Comparison of ENCODE assay signal across 8 cellular contexts in genomic region chr4:152937280-152937534, GRCh38. TPM values are rescaled to one million over a fixed set of nuclear protein-coding genes. Genes with fewer than 3 reads are reported as not detected.
A peak's percentile ranks its signal among the peaks of the same experiment; 100 is the strongest.
DNase-seq lines count a peak whose midpoint lies in the region; FAIRE-seq and TF ChIP-seq lines count a peak whose summit lies in the region.

No MANE protein-coding gene starts in this region.

- peaks cover 18% of the 10 kb centered on the region for H3K4me1 Mint-ChIP-seq in activated T-cell treated with anti-CD3 and anti-CD28 coated beads, Interleukin-2, amount 50 U/mL, for 24 hours (ENCODE audit: low read depth)
- peaks cover 4% of the 10 kb centered on the region for H3K4me1 Mint-ChIP-seq in astrocyte (ENCODE audit: low read depth, unreplicated experiment)

- H3K27me3 Mint-ChIP-seq in activated T-cell treated with anti-CD3 and anti-CD28 coated beads, Interleukin-2, amount 50 U/mL, for 24 hours = peaks cover 76% of the 10 kb centered on the region
- peaks cover 30% of the 10 kb centered on the region for H3K27me3 Mint-ChIP-seq in astrocyte (ENCODE audit: low read depth, unreplicated experiment)

- peak overlapping the region; percentile 67 for H3K4me3 ChIP-seq in astrocyte (ENCODE audit: insufficient read depth, low read depth, low read length)
- H3K4me3 ChIP-seq in liver (ENCODE audit: low read depth in 1 of 3, low read length in 3 of 3) = peak overlapping the region; percentile 39 to 70 (median 59)
- peak overlapping the region; percentile 62 for H3K4me3 ChIP-seq in thymus (ENCODE audit: low read length)

- H3K36me3 Mint-ChIP-seq in activated T-cell treated with anti-CD3 and anti-CD28 coated beads, Interleukin-2, amount 50 U/mL, for 24 hours (ENCODE audit: low read depth) = no peaks in the 10 kb centered on the region
- H3K36me3 Mint-ChIP-seq in astrocyte (ENCODE audit: low read depth, unreplicated experiment) = peaks cover 5% of the 10 kb centered on the region

- H3K4me1 ChIP-seq in astrocyte (ENCODE audit: insufficient read depth, low read length) = peaks cover 13% of the 10 kb centered on the region
- H3K4me1 ChIP-seq in liver (ENCODE audit: control insufficient read depth in 4 of 4, insufficient read depth in 4 of 4, low read length in 3 of 4) = peaks cover 15 to 31% (median 26%) of the 10 kb centered on the region in 4 donors
- H3K4me1 ChIP-seq in thymus (ENCODE audit: control insufficient read depth, insufficient read depth, low read length) = peaks cover 15% of the 10 kb centered on the region

- H3K36me3 ChIP-seq in astrocyte (ENCODE audit: insufficient read depth, low read length) = no peaks in the 10 kb centered on the region
- no peaks in the 10 kb centered on the region for H3K36me3 ChIP-seq in liver (ENCODE audit: control insufficient read depth in 4 of 4, insufficient read depth in 3 of 4, low read depth in 1 of 4, low read length in 3 of 4)
- no peaks in the 10 kb centered on the region for H3K36me3 ChIP-seq in thymus (ENCODE audit: control insufficient read depth, insufficient read depth)

- TF ChIP-seq CTCF in astrocyte (IDR thresholded peaks at IDR 0.05; ENCODE audit: insufficient read depth, low read depth, low read length) (no peak), liver (IDR thresholded peaks at IDR 0.05; ENCODE audit: low read depth, low read length, missing input control) (no peak)

- peak overlapping the region; percentile 59 for H3K4me3 Mint-ChIP-seq in activated T-cell treated with anti-CD3 and anti-CD28 coated beads, Interleukin-2, amount 50 U/mL, for 24 hours
- no peak overlapping the region for H3K4me3 Mint-ChIP-seq in astrocyte (ENCODE audit: unreplicated experiment)

- H3K9me3 Mint-ChIP-seq in activated T-cell treated with anti-CD3 and anti-CD28 coated beads, Interleukin-2, amount 50 U/mL, for 24 hours = no peaks in the 10 kb centered on the region
- H3K9me3 Mint-ChIP-seq in astrocyte (ENCODE audit: unreplicated experiment) = peaks cover 2% of the 10 kb centered on the region

- TF ChIP-seq RAD21 in liver (IDR thresholded peaks at IDR 0.05) = no peak

- H3K9me3 ChIP-seq in astrocyte (ENCODE audit: insufficient read depth, low read depth, low read length) = no peaks in the 10 kb centered on the region
- H3K9me3 ChIP-seq in liver (ENCODE audit: control insufficient read depth in 4 of 4, low read length in 3 of 4) = no peaks in the 10 kb centered on the region
- no peaks in the 10 kb centered on the region for H3K9me3 ChIP-seq in thymus (ENCODE audit: control insufficient read depth)

- DNase-seq in activated T-cell treated with anti-CD3 and anti-CD28 coated beads, Interleukin-2, amount 50 U/mL, for 24 hours = no peak
- no peak for DNase-seq in activated T-cell treated with anti-CD3 and anti-CD28 coated beads for 4 hours
- no peak for DNase-seq in astrocyte (ENCODE audit: low read depth)
- DNase-seq in erythroblast (lab: John Stamatoyannopoulos, UW) = no peak
- DNase-seq in SKM-1 (lab: John Stamatoyannopoulos, UW; ENCODE audit: unreplicated experiment) = no peak
- no peak for DNase-seq in caudate nucleus (lab: John Stamatoyannopoulos, UW)

- H3K27ac ChIP-seq in astrocyte (ENCODE audit: low read depth, low read length) (no peak overlapping the region), liver (ENCODE audit: low read depth in 1 of 2, low read length in 2 of 2) (no peak overlapping the region), thymus (ENCODE audit: low read depth) (no peak overlapping the region), caudate nucleus (ENCODE audit: low read depth, low read length) (no peak overlapping the region)

- H3K27me3 ChIP-seq in astrocyte (ENCODE audit: insufficient read depth, low read length) (peaks cover 40% of the 10 kb centered on the region), liver (ENCODE audit: control insufficient read depth in 4 of 4, insufficient read depth in 4 of 4, low read length in 3 of 4) (peaks cover 0 to 5% (median 2%) of the 10 kb centered on the region in 4 donors), thymus (ENCODE audit: control insufficient read depth, insufficient read depth) (peaks cover 53% of the 10 kb centered on the region)

- FAIRE-seq in astrocyte (lab: Jason Lieb, UNC) = no peak

- H3K27ac Mint-ChIP-seq in activated T-cell treated with anti-CD3 and anti-CD28 coated beads, Interleukin-2, amount 50 U/mL, for 24 hours = no peak overlapping the region
- H3K27ac Mint-ChIP-seq in astrocyte (ENCODE audit: unreplicated experiment) = no peak overlapping the region

- peak overlapping the region; percentile 67 for H3K9ac ChIP-seq in astrocyte (ENCODE audit: low read length)
- H3K9ac ChIP-seq in liver (ENCODE audit: low read depth in 1 of 2, low read length in 2 of 2) = no peak overlapping the region

- under 1% methylated on average over 25 of the region's 25 CpGs for WGBS in liver
- under 1% methylated on average over 25 of the region's 25 CpGs for WGBS in thymus

- H3K79me2 ChIP-seq in astrocyte (ENCODE audit: insufficient read depth, low read length) = peaks cover 4% of the 10 kb centered on the region

- H4K20me1 ChIP-seq in astrocyte (ENCODE audit: insufficient read depth, low read length) = no peaks in the 10 kb centered on the region

- H2AFZ ChIP-seq in astrocyte (ENCODE audit: low read depth, low read length) = peak overlapping the region; percentile 78

- peak overlapping the region; percentile 94 for H3K4me2 ChIP-seq in astrocyte (ENCODE audit: low read length)

- no peak for TF ChIP-seq POLR2A in erythroblast (IDR thresholded peaks at IDR 0.05; ENCODE audit: low read length)

TF ChIP-seq in liver, 16 proteins besides CTCF, POLR2A, EP300 and RAD21:
- TF ChIP-seq REST (IDR thresholded peaks at IDR 0.05) = no peak

RNA-seq across cellular contexts. Expression of gene FHDC1, which starts 1.1 kb away (rescaled TPM):
- total RNA-seq in astrocyte (1.5 and 1.7 TPM in 2 replicates), liver (10 to 100 TPM in 1 of 2 donors, under 1 TPM in 1; 0.17 to 33.0 TPM)
- polyA plus RNA-seq in liver (under 1 TPM; 0.06 TPM), thymus (2.8 TPM)
